10 cellular contexts compared by ENCODE assay signal in the genomic region with DNA sequence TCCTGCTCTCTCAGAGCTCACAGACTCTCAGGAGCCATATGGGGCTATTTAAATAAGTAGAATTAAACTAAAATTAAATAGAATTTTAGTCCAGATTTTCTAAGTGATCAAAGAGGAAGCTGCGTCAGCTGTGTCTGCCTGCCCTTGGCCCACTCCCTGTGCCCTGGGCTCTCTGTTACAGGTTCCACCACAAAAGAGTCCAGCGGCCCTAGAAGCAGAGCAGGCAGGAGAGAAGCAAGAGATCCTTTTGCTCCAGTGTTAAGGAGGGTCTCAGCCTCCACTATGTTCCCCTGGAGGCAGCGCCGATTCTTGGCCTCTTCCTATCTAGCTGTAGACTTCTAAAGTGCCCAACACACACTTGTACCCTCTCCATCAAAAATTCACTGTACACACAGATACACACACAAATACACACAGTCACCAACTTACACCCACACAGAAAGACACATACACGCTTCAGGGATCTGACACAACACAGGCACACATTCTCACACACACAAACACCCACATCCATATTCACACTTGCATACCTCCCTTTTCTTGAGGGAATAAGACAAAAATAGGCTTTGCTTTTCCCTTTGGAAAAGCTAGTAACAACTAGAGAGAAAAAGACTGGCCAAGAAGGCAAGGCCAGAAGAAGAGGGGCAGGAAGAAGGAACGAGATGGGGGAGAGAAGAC. TPM values are rescaled to one million over a fixed set of nuclear protein-coding genes. Genes with fewer than 3 reads are reported as not detected.
DNase-seq lines count a peak whose midpoint lies in the region; ATAC-seq and TF ChIP-seq lines count a peak whose summit lies in the region.
"Had no signal": no experiment of that assay in that cellular context is flagged by ENCODE, and none has a peak within 500 bp of the region (broad histone marks: within the 10 kb centered on the region; RNA-seq: fewer than 3 reads in every experiment).

No MANE protein-coding gene starts in this region.

- no peak for TF ChIP-seq CTCF in heart right ventricle (IDR thresholded peaks at IDR 0.05)
- no peak for TF ChIP-seq CTCF in mesothelial cell of epicardium (IDR thresholded peaks at IDR 0.05; ENCODE audit: unreplicated experiment)
- TF ChIP-seq CTCF in upper lobe of right lung (IDR thresholded peaks at IDR 0.05): no peak

- peak overlapping the region in 3 of 10 donors; percentile 16 to 48 (median 21) for H3K4me3 ChIP-seq in heart right ventricle
- H3K4me3 ChIP-seq in upper lobe of right lung: no peak overlapping the region

- H3K27ac Mint-ChIP-seq in activated naive CD8-positive, alpha-beta T cell treated with anti-CD3 and anti-CD28 coated beads, Interleukin-2, amount 50 U/mL, for 24 hours: peak overlapping the region; percentile 69
- peak overlapping the region; percentile 10 for H3K27ac Mint-ChIP-seq in mesothelial cell of epicardium

- H3K4me1 ChIP-seq in heart right ventricle (peaks cover 22 to 75% (median 43%) of the 10 kb centered on the region in 9 donors), upper lobe of right lung (peaks cover 58% of the 10 kb centered on the region)

- ATAC-seq in heart right ventricle: no peak
- ATAC-seq in Right ventricle myocardium superior (ENCODE audit: poor library complexity): no peak
- no peak for ATAC-seq in activated naive CD8-positive, alpha-beta T cell treated with anti-CD3 and anti-CD28 coated beads, Interleukin-2, amount 50 U/mL, for 24 hours
- ATAC-seq in upper lobe of right lung: no peak
- no peak for ATAC-seq in HG02610 (IDR thresholded peaks at IDR 0.05; ENCODE audit: unreplicated experiment)

- H3K9me3 Mint-ChIP-seq in activated naive CD8-positive, alpha-beta T cell treated with anti-CD3 and anti-CD28 coated beads, Interleukin-2, amount 50 U/mL, for 24 hours: no peaks in the 10 kb centered on the region
- H3K9me3 Mint-ChIP-seq in mesothelial cell of epicardium: no peaks in the 10 kb centered on the region

- H3K27me3 ChIP-seq in heart right ventricle: no peaks in the 10 kb centered on the region
- H3K27me3 ChIP-seq in upper lobe of right lung: no peaks in the 10 kb centered on the region

- H3K4me1 Mint-ChIP-seq in activated naive CD8-positive, alpha-beta T cell treated with anti-CD3 and anti-CD28 coated beads, Interleukin-2, amount 50 U/mL, for 24 hours: peaks cover 61% of the 10 kb centered on the region
- peaks cover 31% of the 10 kb centered on the region for H3K4me1 Mint-ChIP-seq in mesothelial cell of epicardium

- no peaks in the 10 kb centered on the region for H3K9me3 ChIP-seq in heart right ventricle
- no peaks in the 10 kb centered on the region for H3K9me3 ChIP-seq in upper lobe of right lung

- H3K36me3 ChIP-seq in heart right ventricle (no peaks in the 10 kb centered on the region), upper lobe of right lung (no peaks in the 10 kb centered on the region)

- peaks cover 3% of the 10 kb centered on the region for H3K27me3 Mint-ChIP-seq in activated naive CD8-positive, alpha-beta T cell treated with anti-CD3 and anti-CD28 coated beads, Interleukin-2, amount 50 U/mL, for 24 hours
- no peaks in the 10 kb centered on the region for H3K27me3 Mint-ChIP-seq in mesothelial cell of epicardium (ENCODE audit: low read depth)

- peak overlapping the region; percentile 84 for H3K4me3 Mint-ChIP-seq in activated naive CD8-positive, alpha-beta T cell treated with anti-CD3 and anti-CD28 coated beads, Interleukin-2, amount 50 U/mL, for 24 hours
- no peak overlapping the region for H3K4me3 Mint-ChIP-seq in mesothelial cell of epicardium

- peak overlapping the region in 9 of 10 donors; percentile 64 to 88 (median 79) for H3K27ac ChIP-seq in heart right ventricle
- H3K27ac ChIP-seq in upper lobe of right lung: peak overlapping the region; percentile 65

- DNase-seq in heart right ventricle: no peak
- no peak for DNase-seq in Right ventricle myocardium superior
- DNase-seq in activated naive CD8-positive, alpha-beta T cell treated with anti-CD3 and anti-CD28 coated beads, Interleukin-2, amount 50 U/mL, for 24 hours: no peak
- DNase-seq in mesothelial cell of epicardium (ENCODE audit: low spot score in 2 of 2, unreplicated experiment in 2 of 2): no peak
- peak; percentile 40 for DNase-seq in upper lobe of right lung
- no peak for DNase-seq in nucleus accumbens (lab: John Stamatoyannopoulos, UW)
- no peak for DNase-seq in activated gamma-delta T cell treated with Interleukin-2 at 50 U/mL for 16 hours
- DNase-seq: COR-L47, NCI-H2081 had no signal

- intact Hi-C loops in heart right ventricle (cut with DNase I) (no loop called here), Right ventricle myocardium superior (cut with DNase I) (no loop called here), upper lobe of right lung (cut with DNase I) (no loop called here)

- WGBS in heart right ventricle, 2 donors: 70 to 79% methylated on average over 6 of the region's 6 CpGs

- no peaks in the 10 kb centered on the region for H3K36me3 Mint-ChIP-seq in activated naive CD8-positive, alpha-beta T cell treated with anti-CD3 and anti-CD28 coated beads, Interleukin-2, amount 50 U/mL, for 24 hours (ENCODE audit: low read depth)
- H3K36me3 Mint-ChIP-seq in mesothelial cell of epicardium: no peaks in the 10 kb centered on the region

RNA-seq across cellular contexts. Expression of a gene that starts 5.5 kb away (rescaled TPM):
- 100 to 1,000 TPM; 113 to 130 (median 125) TPM for total RNA-seq in heart right ventricle
- polyA plus RNA-seq in heart right ventricle: 10 to 100 TPM; 63.8 to 78.1 TPM
- 126 TPM for total RNA-seq in Right ventricle myocardium superior
- total RNA-seq in mesothelial cell of epicardium: 80.4 to 84.1 TPM (median 81.8 TPM) in 3 replicates
- total RNA-seq in upper lobe of right lung: 120 TPM
